14 cellular contexts compared by ENCODE assay signal in genomic region chr5:91296691-91297143, GRCh38.
DNase-seq lines count a peak whose midpoint lies in the region; ATAC-seq and TF ChIP-seq lines count a peak whose summit lies in the region.
"Had no signal": no experiment of that assay in that cellular context is flagged by ENCODE, and none has a peak within 500 bp of the region (broad histone marks: within the 10 kb centered on the region; RNA-seq: fewer than 3 reads in every experiment).

No MANE protein-coding gene starts in this region.

- CTCF ChIA-PET in MCF 10A (lab: Yijun Ruan, JAX), result interaction anchor here (0.7 to 1.7 kb wide), 7 partner anchors 10 to 88 kb away, joined by 3 to 5 read pairs (median 4); no protein-coding TSS in a partner anchor

- no peaks in the 10 kb centered on the region for H3K36me3 Mint-ChIP-seq in GM23338 (ENCODE audit: low read depth)
- H3K36me3 Mint-ChIP-seq in MCF 10A (ENCODE audit: insufficient read depth, unreplicated experiment), result no peaks in the 10 kb centered on the region
- H3K36me3 Mint-ChIP-seq: immature natural killer cell had no signal

- no peak overlapping the region for H3K27ac ChIP-seq in GM23338 (ENCODE audit: low read depth)

- DNase-seq in GM23338 (ENCODE audit: low spot score) (no peak), MCF 10A (ENCODE audit: unreplicated experiment) (peak; percentile 93), kidney epithelial cell (ENCODE audit: low read depth) (peak; percentile 69), stromal cell of bone marrow (ENCODE audit: low read depth) (peak; percentile 82), GF-D8 (lab: John Stamatoyannopoulos, UW) (no peak), COR-L47 (lab: John Stamatoyannopoulos, UW) (no peak), DMS153 (lab: John Stamatoyannopoulos, UW) (no peak), T-helper 2 cell (no peak)
- DNase-seq: activated CD4-positive, alpha-beta T cell treated with anti-CD3 and anti-CD28 coated beads, Interleukin-2, amount 50 U/mL, for 1 hour; activated naive CD4-positive, alpha-beta T cell treated with anti-CD3 and anti-CD28 coated beads for 36 hours; effector memory CD4-positive, alpha-beta T cell; immature natural killer cell; NCI-H2171 treated with DMSO at 0.1 percent for 48 hours; SHP77 treated with DMSO at 0.1 percent for 48 hours had no signal

- H3K27me3 ChIP-seq in GM23338 (ENCODE audit: insufficient read depth) (no peaks in the 10 kb centered on the region), kidney epithelial cell (ENCODE audit: control insufficient read depth, insufficient read depth, low read length) (no peaks in the 10 kb centered on the region)

- no peaks in the 10 kb centered on the region for H3F3A ChIP-seq in GM23338 (replicated peaks; ENCODE audit: low read depth)

- H3K9me3 Mint-ChIP-seq in GM23338, result no peaks in the 10 kb centered on the region
- no peaks in the 10 kb centered on the region for H3K9me3 Mint-ChIP-seq in MCF 10A (ENCODE audit: unreplicated experiment)
- H3K9me3 Mint-ChIP-seq: activated naive CD4-positive, alpha-beta T cell treated with anti-CD3 and anti-CD28 coated beads for 36 hours; immature natural killer cell had no signal

- H3K36me3 ChIP-seq in GM23338 (ENCODE audit: insufficient read depth) (no peaks in the 10 kb centered on the region), kidney epithelial cell (ENCODE audit: control insufficient read depth, insufficient read depth, low read length) (no peaks in the 10 kb centered on the region)

- H2AFZ ChIP-seq in GM23338, result peak overlapping the region; percentile 74; the same call in 1 of the 2 replicates

- no peak overlapping the region for H3K4me2 ChIP-seq in GM23338

- no peaks in the 10 kb centered on the region for H3K9me2 ChIP-seq in GM23338 (ENCODE audit: insufficient read depth)

- H3K4me3 Mint-ChIP-seq in GM23338 (no peak overlapping the region), MCF 10A (ENCODE audit: unreplicated experiment) (peak overlapping the region; percentile 49)
- H3K4me3 Mint-ChIP-seq: activated naive CD4-positive, alpha-beta T cell treated with anti-CD3 and anti-CD28 coated beads for 36 hours; immature natural killer cell had no signal

- H3K27me3 Mint-ChIP-seq in GM23338 (ENCODE audit: insufficient read depth, low read depth, poor library complexity), result no peaks in the 10 kb centered on the region
- H3K27me3 Mint-ChIP-seq in MCF 10A (ENCODE audit: insufficient read depth, unreplicated experiment), result no peaks in the 10 kb centered on the region

- H4K20me1 ChIP-seq in GM23338 (replicated peaks; ENCODE audit: insufficient read depth), result no peaks in the 10 kb centered on the region

- no peak for ATAC-seq in GM23338

- TF ChIP-seq CTCF in GM23338 (conservative IDR thresholded peaks at IDR 0.05; ENCODE audit: low read depth in 2 of 2) (no peak), MCF 10A (IDR thresholded peaks at IDR 0.05; ENCODE audit: unreplicated experiment) (no peak), kidney epithelial cell (IDR thresholded peaks at IDR 0.05; ENCODE audit: insufficient read depth, low read length, poor library complexity, severe bottlenecking) (no peak)

- intact Hi-C loops in MCF 10A (cut with micrococcal nuclease), result loop anchor here (1.0 to 2.0 kb wide), 2 partner anchors 14 to 16 kb away; no protein-coding TSS in a partner anchor

- H3K4me1 ChIP-seq in GM23338 (ENCODE audit: insufficient read depth), result peaks cover 4% of the 10 kb centered on the region

- BruUV-seq in MCF 10A (replicated peaks; lab: Mats Ljungman, UMichigan), result no TSS peak

- H3K4me1 Mint-ChIP-seq in GM23338, result peaks cover 12% of the 10 kb centered on the region
- peaks cover 14% of the 10 kb centered on the region for H3K4me1 Mint-ChIP-seq in MCF 10A (ENCODE audit: insufficient read depth, unreplicated experiment)

- H3K27ac Mint-ChIP-seq in GM23338, result no peak overlapping the region
- peak overlapping the region; percentile 89 for H3K27ac Mint-ChIP-seq in MCF 10A (ENCODE audit: low read depth, unreplicated experiment)
- H3K27ac Mint-ChIP-seq: activated naive CD4-positive, alpha-beta T cell treated with anti-CD3 and anti-CD28 coated beads for 36 hours; immature natural killer cell had no signal

- H3K4me3 ChIP-seq in GM23338 (no peak overlapping the region), kidney epithelial cell (ENCODE audit: low read depth, low read length) (no peak overlapping the region)

- POLR2A ChIA-PET in MCF 10A (lab: Yijun Ruan, JAX), result interaction anchor here (0.6 to 6.8 kb wide), 19 partner anchors 9 to 197 kb away, joined by 3 to 75 read pairs (median 5); partner anchors contain the start of gene ARRDC3

- no peaks in the 10 kb centered on the region for H3K79me2 ChIP-seq in GM23338 (replicated peaks; ENCODE audit: insufficient read depth)

TF ChIP-seq in GM23338, 12 proteins besides CTCF, POLR2A, EP300 and RAD21 (continues in another document):
- no peak for TF ChIP-seq ETS1 (IDR thresholded peaks at IDR 0.05)
- no peak for TF ChIP-seq ZNF462 (CRISPR knock-in tag; IDR thresholded peaks at IDR 0.05)

Comparison
In these comparisons a context has a peak if more than half of its experiments do, and no peak if none do; other contexts are left out.
1. DNase-seq: peak in MCF 10A (single experiment), kidney epithelial cell (single experiment) and stromal cell of bone marrow (single experiment); none in GM23338 (single experiment), GF-D8 (single experiment), COR-L47 (single experiment), DMS153 (single experiment) and T-helper 2 cell (0 of 5).